Comparison of ENCODE assay signal across 17 cellular contexts in the genomic region with DNA sequence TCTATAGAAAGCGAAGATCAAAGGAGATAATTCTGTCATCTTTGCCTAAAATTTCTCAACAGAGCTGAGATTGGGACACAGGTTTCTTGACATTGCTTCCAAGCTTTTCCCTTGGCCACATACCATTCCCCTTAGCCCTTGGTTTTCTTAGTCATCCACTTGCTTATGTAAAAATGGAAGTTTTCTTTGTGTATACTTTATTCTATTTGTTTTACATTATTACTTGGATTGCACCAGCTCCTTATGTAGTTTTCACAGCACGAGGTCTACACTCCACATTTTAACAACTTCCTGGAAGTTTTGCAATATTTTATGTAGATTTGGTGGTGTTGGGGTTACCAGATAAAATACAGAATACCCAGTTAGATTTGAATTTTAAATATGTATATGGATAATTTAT.
DNase-seq lines count a peak whose midpoint lies in the region; ATAC-seq and TF ChIP-seq lines count a peak whose summit lies in the region.
"Had no signal": no experiment of that assay in that cellular context is flagged by ENCODE, and none has a peak within 500 bp of the region (broad histone marks: within the 10 kb centered on the region; RNA-seq: fewer than 3 reads in every experiment).

No MANE protein-coding gene starts in this region.

- no peak for TF ChIP-seq CTCF in AG04449 (IDR thresholded peaks at IDR 0.05; ENCODE audit: insufficient read depth, low read length, missing control alignments)

- DNase-seq in AG04449 (ENCODE audit: low read depth, low spot score), result peak; percentile 44
- DNase-seq in HS-5 (ENCODE audit: low read depth), result peak; percentile 67
- peak; percentile 96 for DNase-seq in SK-N-MC (ENCODE audit: low read depth, low spot score)
- DNase-seq in fibroblast of peridontal ligament (ENCODE audit: extremely low read depth), result peak; percentile 83
- no peak for DNase-seq in activated CD4-positive, alpha-beta T cell treated with anti-CD3 and anti-CD28 coated beads, Interleukin-2, amount 50 U/mL, for 48 hours
- DNase-seq in NCI-H2227 treated with DMSO at 0.1 percent for 48 hours (lab: John Stamatoyannopoulos, UW), result no peak
- no peak for DNase-seq in pons (ENCODE audit: low spot score)
- DNase-seq: activated CD4-positive, CD25-positive, alpha-beta regulatory T cell; activated naive CD8-positive, alpha-beta T cell treated with anti-CD3 and anti-CD28 coated beads, Interleukin-2, amount 50 U/mL, for 24 hours; NCI-H1105; NCI-H774; RPMI8226; sigmoid colon; stimulated activated CD4-positive, alpha-beta T cell treated with anti-CD3 and anti-CD28 coated beads, Interleukin-2, amount 100 ng/mL, for 24 hours had no signal

- no peak overlapping the region for H3K4me3 ChIP-seq in AG04449 (ENCODE audit: low read depth, low read length)
- H3K4me3 ChIP-seq in SK-N-MC, result peak overlapping the region; percentile 56
- H3K4me3 ChIP-seq: lung, sigmoid colon had no signal

- H3K9ac ChIP-seq in SK-N-MC (ENCODE audit: insufficient read length), result peak overlapping the region; percentile 0

- peak overlapping the region; percentile 93 for H3K27ac ChIP-seq in SK-N-MC
- H3K27ac ChIP-seq: sigmoid colon had no signal

- POLR2A ChIA-PET in AG04449 (lab: Yijun Ruan, JAX), result no interaction called here

- H3K36me3 ChIP-seq in SK-N-MC (ENCODE audit: insufficient read depth, low read length), result no peaks in the 10 kb centered on the region

- H3K9me3 ChIP-seq in SK-N-MC (ENCODE audit: low read depth, low read length), result no peaks in the 10 kb centered on the region
- H3K9me3 ChIP-seq: sigmoid colon had no signal

- CTCF ChIA-PET in AG04449 (lab: Yijun Ruan, JAX), result interaction anchor here (0.6 to 1.4 kb wide), 3 partner anchors 42 to 583 kb away, joined by 3 to 5 read pairs (median 3); partner anchors contain the start of gene TPR

- ATAC-seq in GM19351 (IDR thresholded peaks at IDR 0.05; ENCODE audit: unreplicated experiment), result no peak
- ATAC-seq: activated naive CD8-positive, alpha-beta T cell treated with anti-CD3 and anti-CD28 coated beads, Interleukin-2, amount 50 U/mL, for 24 hours; activated T-helper 17 cell treated with anti-CD3 and anti-CD28 coated beads, Interleukin-2, amount 50 U/mL, for 72 hours had no signal

Comparison
In these comparisons a context has a peak if more than half of its experiments do, and no peak if none do; other contexts are left out.
1. DNase-seq: peak in AG04449 (single experiment), HS-5 (single experiment), SK-N-MC (single experiment) and fibroblast of peridontal ligament (single experiment); none in activated CD4-positive, alpha-beta T cell treated with anti-CD3 and anti-CD28 coated beads, Interleukin-2, amount 50 U/mL, for 48 hours (0 of 2), NCI-H2227 treated with DMSO at 0.1 percent for 48 hours (single experiment) and pons (single experiment).